In the genomic region with DNA sequence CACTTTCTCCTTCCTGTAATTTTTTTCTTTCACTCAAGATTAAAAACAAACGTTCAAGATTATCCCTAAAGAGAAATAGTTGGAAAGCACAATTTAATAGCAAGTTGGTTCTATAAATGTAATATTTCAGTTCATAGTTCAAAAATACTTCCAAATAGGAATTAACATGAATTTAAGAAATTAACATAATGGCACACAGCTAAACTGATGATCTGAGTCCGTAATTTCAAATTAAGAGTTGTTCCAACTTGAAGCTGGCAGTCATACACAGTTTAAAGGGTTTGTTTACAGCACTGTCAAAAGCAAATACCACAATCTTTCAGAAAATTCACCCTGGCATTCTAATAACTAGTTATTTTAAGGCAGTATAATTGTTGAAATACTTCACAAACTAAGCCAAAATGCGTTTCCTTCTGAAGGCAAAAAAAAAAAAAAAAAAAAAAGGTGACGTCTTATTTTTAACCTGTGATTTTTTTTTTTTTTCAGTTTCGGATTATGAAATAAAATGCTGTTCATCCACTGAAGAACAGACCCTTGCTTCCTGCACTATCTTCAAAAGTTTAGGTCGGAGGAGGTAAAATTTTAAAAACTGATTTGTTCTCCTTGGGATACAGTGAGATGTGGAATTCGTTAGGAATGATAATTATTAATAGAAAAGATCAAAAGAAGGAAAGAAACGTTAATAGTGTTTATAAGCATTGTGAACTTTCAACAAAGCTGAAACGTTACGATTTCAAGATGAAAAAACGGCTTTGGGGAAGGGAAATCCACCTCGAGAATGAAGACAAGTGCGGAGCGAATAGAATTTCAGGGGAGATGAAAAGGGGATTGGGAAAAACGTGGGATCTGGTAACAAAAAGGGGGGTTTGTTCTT, we compare ENCODE assay signal across 8 cellular contexts. TPM values are rescaled to one million over a fixed set of nuclear protein-coding genes. Genes with fewer than 3 reads are reported as not detected.
DNase-seq lines count a peak whose midpoint lies in the region; ATAC-seq and TF ChIP-seq lines count a peak whose summit lies in the region.

No MANE protein-coding gene starts in this region.

- H3K36me3 Mint-ChIP-seq in CD4-positive, alpha-beta memory T cell: peaks cover 9 to 29% of the 10 kb centered on the region in 2 donors

- peaks cover 0 to 3% (median 0%) of the 10 kb centered on the region in 8 donors for H3K9me3 Mint-ChIP-seq in CD4-positive, alpha-beta memory T cell

- CTCF ChIA-PET in CD4-positive, alpha-beta memory T cell (lab: Charles Lee; ENCODE audit: partially characterized antibody): interaction anchor here (0.7 to 3.3 kb wide), 5 partner anchors 11 to 109 kb away, joined by 4 to 12 read pairs (median 5); no protein-coding TSS in a partner anchor

- H3K36me3 ChIP-seq in CD4-positive, alpha-beta memory T cell (ENCODE audit: insufficient read depth, low read length): no peaks in the 10 kb centered on the region
- H3K36me3 ChIP-seq in mucosa of descending colon (ENCODE audit: low read depth): no peaks in the 10 kb centered on the region

- peak overlapping the region; percentile 95 to 100 (median 98) for H3K4me3 Mint-ChIP-seq in CD4-positive, alpha-beta memory T cell

- H3K4me1 Mint-ChIP-seq in CD4-positive, alpha-beta memory T cell: peaks cover 40 to 85% (median 52%) of the 10 kb centered on the region in 4 donors

- H3K27me3 Mint-ChIP-seq in CD4-positive, alpha-beta memory T cell: no peaks in the 10 kb centered on the region

- peak overlapping the region; percentile 93 to 100 (median 99) for H3K27ac Mint-ChIP-seq in CD4-positive, alpha-beta memory T cell

- peak in 4 of 5 donors; percentile 60 to 70 (median 65) for DNase-seq in CD4-positive, alpha-beta memory T cell
- DNase-seq in NAMALWA (ENCODE audit: low spot score) (peak; percentile 34), choroid plexus epithelial cell (ENCODE audit: low read depth) (peak; percentile 33), mucosa of descending colon (no peak), NCI-H345 treated with DMSO at 0.1 percent for 48 hours (lab: John Stamatoyannopoulos, UW; ENCODE audit: unreplicated experiment) (no peak), A172 (ENCODE audit: low spot score) (no peak), COLO668 (lab: John Stamatoyannopoulos, UW; ENCODE audit: unreplicated experiment) (no peak)

- no peaks in the 10 kb centered on the region for H3K27me3 ChIP-seq in CD4-positive, alpha-beta memory T cell (ENCODE audit: insufficient read depth, low read length)

- intact Hi-C loops in CD4-positive, alpha-beta memory T cell (cut with micrococcal nuclease): loop anchor here (1.0 to 5.0 kb wide), 10 partner anchors 11 to 1178 kb away; partner anchors contain the start of genes GPBP1 and MAP3K1
- intact Hi-C loops in mucosa of descending colon (cut with DNase I, micrococcal nuclease): no loop called here

- H3K27ac ChIP-seq in CD4-positive, alpha-beta memory T cell (ENCODE audit: low read depth, low read length): peak overlapping the region; percentile 95

- TF ChIP-seq CTCF in choroid plexus epithelial cell (conservative IDR thresholded peaks at IDR 0.05; ENCODE audit: low read depth, low read length) (no peak), mucosa of descending colon (IDR thresholded peaks at IDR 0.05) (no peak)

- ATAC-seq in mucosa of descending colon: no peak
- ATAC-seq in HG02938 (IDR thresholded peaks at IDR 0.05; ENCODE audit: unreplicated experiment): no peak

- no peaks in the 10 kb centered on the region for H3K9me3 ChIP-seq in CD4-positive, alpha-beta memory T cell (ENCODE audit: control insufficient read depth in 1 of 2, low read length in 2 of 2)
- no peaks in the 10 kb centered on the region for H3K9me3 ChIP-seq in mucosa of descending colon

- H3K4me1 ChIP-seq in CD4-positive, alpha-beta memory T cell (ENCODE audit: insufficient read depth, low read length): peaks cover 51% of the 10 kb centered on the region
- peaks cover 55% of the 10 kb centered on the region for H3K4me1 ChIP-seq in mucosa of descending colon (ENCODE audit: low read depth)

- peak overlapping the region; percentile 91 to 97 for H3K4me3 ChIP-seq in CD4-positive, alpha-beta memory T cell (ENCODE audit: low read length in 2 of 2)
- H3K4me3 ChIP-seq in choroid plexus epithelial cell (ENCODE audit: low read depth, low read length): peak overlapping the region; percentile 98
- H3K4me3 ChIP-seq in mucosa of descending colon: peak overlapping the region; percentile 74

- POLR2A ChIA-PET in CD4-positive, alpha-beta memory T cell (lab: Charles Lee; ENCODE audit: partially characterized antibody): interaction anchor here (0.6 to 4.8 kb wide), 34 partner anchors 9 to 1179 kb away, joined by 3 to 58 read pairs (median 8); partner anchors contain the start of genes DHX29 and GPBP1

RNA-seq across cellular contexts. Expression of gene IL6ST, which starts 0.9 kb away (rescaled TPM):
- 100 to 1,000 TPM; 176 to 180 TPM for total RNA-seq in CD4-positive, alpha-beta memory T cell
- polyA plus RNA-seq in CD4-positive, alpha-beta memory T cell: 10 to 100 TPM; 26.3 to 42.8 TPM
- 100 to 1,000 TPM in 2 of 3 donors, 10 to 100 TPM in 1; 78.0 to 209 (median 126) TPM for total RNA-seq in mucosa of descending colon
- total RNA-seq in A172 (2014; rRNA removed; shearing (Covaris generic)): 97.7 and 112 TPM in 2 replicates

Comparison
In these comparisons a context has a peak if more than half of its experiments do, and no peak if none do; other contexts are left out.
1. DNase-seq: peak in CD4-positive, alpha-beta memory T cell (4 of 5), NAMALWA (single experiment) and choroid plexus epithelial cell (single experiment); none in mucosa of descending colon (0 of 3), NCI-H345 treated with DMSO at 0.1 percent for 48 hours (single experiment), A172 (single experiment) and COLO668 (single experiment).
2. Peak in every context shown above with its lines, with median percentiles within 50 percentile points of each other: H3K4me3 ChIP-seq.